1 cellular context compared by ENCODE assay signal in genomic region chr12:74689071-74689655, GRCh38.
TF ChIP-seq lines count a peak whose summit lies in the region.

No MANE protein-coding gene starts in this region.

TF ChIP-seq in H1, 55 proteins besides CTCF, POLR2A, EP300 and RAD21 (continued from another document):
- no peak for TF ChIP-seq CBX5 (IDR thresholded peaks at IDR 0.05; ENCODE audit: low read depth, low read length)
- no peak for TF ChIP-seq TCF12 (IDR thresholded peaks at IDR 0.05; ENCODE audit: low read depth, low read length)
- TF ChIP-seq E2F6 (IDR thresholded peaks at IDR 0.05) = no peak
- TF ChIP-seq RXRA (IDR thresholded peaks at IDR 0.05; ENCODE audit: insufficient read depth, low read depth, low read length) = no peak
- TF ChIP-seq FOSL1 (IDR thresholded peaks at IDR 0.05; ENCODE audit: insufficient read depth, low read depth, low read length) = no peak
- TF ChIP-seq MAFK (IDR thresholded peaks at IDR 0.05; ENCODE audit: low read depth, low read length) = no peak
- TF ChIP-seq SIRT6 (IDR thresholded peaks at IDR 0.05; ENCODE audit: low read length) = no peak
- no peak for TF ChIP-seq USF2 (IDR thresholded peaks at IDR 0.05; ENCODE audit: low read length)
